Comparison of ENCODE assay signal across 6 cellular contexts in the genomic region with DNA sequence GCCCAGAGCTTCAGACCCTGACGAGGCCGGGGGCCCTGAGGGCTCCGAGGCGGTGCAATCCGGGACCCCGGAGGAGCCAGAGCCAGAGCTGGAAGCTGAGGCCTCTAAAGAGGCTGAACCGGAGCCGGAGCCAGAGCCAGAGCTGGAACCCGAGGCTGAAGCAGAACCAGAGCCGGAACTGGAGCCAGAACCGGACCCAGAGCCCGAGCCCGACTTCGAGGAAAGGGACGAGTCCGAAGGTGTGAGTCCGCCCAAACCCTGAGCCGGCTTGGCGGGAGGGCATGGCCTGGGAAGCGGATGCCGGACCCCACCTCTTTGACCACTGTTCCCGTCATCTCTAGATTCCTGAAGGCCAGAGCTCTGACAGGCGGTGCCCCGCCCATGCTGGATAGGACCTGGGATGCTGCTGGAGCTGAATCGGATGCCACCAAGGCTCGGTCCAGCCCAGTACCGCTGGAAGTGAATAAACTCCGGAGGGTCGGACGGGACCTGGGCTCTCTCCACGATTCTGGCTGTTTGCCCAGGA. TPM values are rescaled to one million over a fixed set of nuclear protein-coding genes. Genes with fewer than 3 reads are reported as not detected.
DNase-seq lines count a peak whose midpoint lies in the region; ATAC-seq and TF ChIP-seq lines count a peak whose summit lies in the region.

No MANE protein-coding gene starts in this region.

- WGBS in right cardiac atrium = 40% methylated on average over 31 of the region's 31 CpGs

- H3K36me3 ChIP-seq in cardiac muscle cell = no peaks in the 10 kb centered on the region

- H3K4me1 ChIP-seq in cardiac muscle cell (ENCODE audit: low read depth) (peaks cover 12% of the 10 kb centered on the region), right cardiac atrium (ENCODE audit: control insufficient read depth, insufficient read depth, low read length) (peaks cover 2% of the 10 kb centered on the region)

- no peak overlapping the region for H3K27ac Mint-ChIP-seq in type B pancreatic cell

- no peaks in the 10 kb centered on the region for H3K9me3 Mint-ChIP-seq in type B pancreatic cell

- ATAC-seq in Right ventricle myocardium inferior (no peak), right cardiac atrium (no peak), GM19035 (IDR thresholded peaks at IDR 0.05; ENCODE audit: unreplicated experiment) (no peak)

- peaks cover 62% of the 10 kb centered on the region for H3K27me3 Mint-ChIP-seq in type B pancreatic cell

- H3K4me3 ChIP-seq in cardiac muscle cell = peak overlapping the region; percentile 27
- peak overlapping the region; percentile 43 for H3K4me3 ChIP-seq in right cardiac atrium (ENCODE audit: low read length)

- H3K27me3 ChIP-seq in cardiac muscle cell (peaks cover 36% of the 10 kb centered on the region), right cardiac atrium (ENCODE audit: control insufficient read depth, insufficient read depth) (no peaks in the 10 kb centered on the region)

- DNase-seq in cardiac muscle cell (ENCODE audit: low read depth in 1 of 2, low spot score in 1 of 2) = no peak
- no peak for DNase-seq in Right ventricle myocardium inferior (ENCODE audit: missing footprints)
- peak in 1 of 3 donors; percentile 69 for DNase-seq in right cardiac atrium
- DNase-seq in type B pancreatic cell (ENCODE audit: extremely low spot score, unreplicated experiment) = no peak
- no peak for DNase-seq in stimulated activated CD4-positive, alpha-beta T cell treated with anti-CD3 and anti-CD28 coated beads, Interleukin-4, amount 100 ng/mL, for 4 hours

- TF ChIP-seq CTCF in cardiac muscle cell (IDR thresholded peaks at IDR 0.05; ENCODE audit: low read depth, low read length) (no peak), type B pancreatic cell (conservative IDR thresholded peaks at IDR 0.05) (no peak)

- H3K27ac ChIP-seq in cardiac muscle cell (no peak overlapping the region), right cardiac atrium (ENCODE audit: low read length) (peak overlapping the region; percentile 88)

- H3K9me3 ChIP-seq in cardiac muscle cell (ENCODE audit: low read depth) (no peaks in the 10 kb centered on the region), right cardiac atrium (ENCODE audit: control insufficient read depth, low read length) (no peaks in the 10 kb centered on the region)

- peak overlapping the region; percentile 64 for H3K4me3 Mint-ChIP-seq in type B pancreatic cell

- H3K36me3 Mint-ChIP-seq in type B pancreatic cell = peaks cover 8% of the 10 kb centered on the region

- H3K4me1 Mint-ChIP-seq in type B pancreatic cell (ENCODE audit: unreplicated experiment) = peaks cover 28% of the 10 kb centered on the region

- intact Hi-C loops in Right ventricle myocardium inferior (cut with DNase I) = no loop called here
- intact Hi-C loops in right cardiac atrium (cut with DNase I) = no loop called here

RNA-seq across cellular contexts. Expression of gene NOL3, which starts 4.4 kb away (rescaled TPM):
- total RNA-seq in cardiac muscle cell (33.7 and 40.6 TPM in 2 replicates), Right ventricle myocardium inferior (109 TPM), right cardiac atrium (100 to 1,000 TPM in 3 of 4 donors, 10 to 100 TPM in 1; 67.5 to 125 (median 107) TPM), type B pancreatic cell (ENCODE audit: low replicate concordance) (8.4 and 17.5 TPM in 2 replicates)
- polyA plus RNA-seq in cardiac muscle cell (19.4 and 31.1 TPM in 2 replicates), right cardiac atrium (133 TPM)

RNA-seq across cellular contexts. Expression of gene MATCAP1, which starts 9.0 kb away (rescaled TPM):
- total RNA-seq in cardiac muscle cell (57.8 and 78.1 TPM in 2 replicates), Right ventricle myocardium inferior (9.8 TPM), right cardiac atrium (10 to 100 TPM; 16.2 to 22.9 (median 17.2) TPM), type B pancreatic cell (ENCODE audit: low replicate concordance) (43.5 and 77.8 TPM in 2 replicates)
- polyA plus RNA-seq in cardiac muscle cell (47.8 and 53.7 TPM in 2 replicates), right cardiac atrium (14.8 TPM)

RNA-seq across cellular contexts. Expression of gene HSF4, which starts 10.2 kb away (rescaled TPM):
- total RNA-seq in cardiac muscle cell (0.63 and 7.9 TPM in 2 replicates), Right ventricle myocardium inferior (49.9 TPM), right cardiac atrium (10 to 100 TPM; 29.7 to 92.2 (median 60.3) TPM), type B pancreatic cell (ENCODE audit: low replicate concordance) (10.4 and 11.1 TPM in 2 replicates)
- polyA plus RNA-seq in cardiac muscle cell (1.7 and 2.6 TPM in 2 replicates), right cardiac atrium (36.6 TPM)

RNA-seq across cellular contexts. Expression of gene FBXL8, which starts 15.0 kb away (rescaled TPM):
- total RNA-seq in cardiac muscle cell (8.7 and 9.0 TPM in 2 replicates), Right ventricle myocardium inferior (10.8 TPM), right cardiac atrium (10 to 100 TPM in 2 of 4 donors, 1 to 10 TPM in 2; 7.7 to 13.9 (median 9.9) TPM), type B pancreatic cell (ENCODE audit: low replicate concordance) (4.5 and 9.2 TPM in 2 replicates)
- polyA plus RNA-seq in cardiac muscle cell (6.8 and 9.3 TPM in 2 replicates), right cardiac atrium (9.8 TPM)

RNA-seq across cellular contexts. Expression of gene TRADD, which starts 15.1 kb away (rescaled TPM):
- total RNA-seq in cardiac muscle cell (5.4 and 12.2 TPM in 2 replicates), Right ventricle myocardium inferior (8.2 TPM), right cardiac atrium (10 to 100 TPM in 2 of 4 donors, 1 to 10 TPM in 2; 9.0 to 11.1 (median 9.8) TPM), type B pancreatic cell (ENCODE audit: low replicate concordance) (6.2 and 14.8 TPM in 2 replicates)
- polyA plus RNA-seq in cardiac muscle cell (6.7 and 11.9 TPM in 2 replicates), right cardiac atrium (8.7 TPM)
